17 cellular contexts compared by ENCODE assay signal in genomic region chr7:10121641-10122040, GRCh38.
DNase-seq lines count a peak whose midpoint lies in the region; ATAC-seq and TF ChIP-seq lines count a peak whose summit lies in the region.
"Had no signal": no experiment of that assay in that cellular context is flagged by ENCODE, and none has a peak within 500 bp of the region (broad histone marks: within the 10 kb centered on the region; RNA-seq: fewer than 3 reads in every experiment).

No MANE protein-coding gene starts in this region.

- ATAC-seq in left ventricle myocardium superior (peak; percentile 61), GM21526 (IDR thresholded peaks at IDR 0.05; ENCODE audit: low FRiP score, unreplicated experiment) (no peak)
- no peak for ATAC-seq in CD4-positive, alpha-beta T cell (ENCODE audit: poor library complexity)

- POLR2A ChIA-PET in CD4-positive, alpha-beta T cell (lab: Charles Lee): no interaction called here

- H2AFZ ChIP-seq in OCI-LY1 (ENCODE audit: low read length) (no peak overlapping the region), smooth muscle cell (ENCODE audit: low read depth) (peak overlapping the region; percentile 83)

- TF ChIP-seq CTCF in OCI-LY1 (IDR thresholded peaks at IDR 0.05; ENCODE audit: low read length) (no peak), smooth muscle cell (IDR thresholded peaks at IDR 0.05; ENCODE audit: borderline replicate concordance, insufficient read depth, poor library complexity, severe bottlenecking) (no peak)
- no peak for TF ChIP-seq CTCF in CD4-positive, alpha-beta T cell (IDR thresholded peaks at IDR 0.05)

- H3K36me3 ChIP-seq in OCI-LY1 (ENCODE audit: insufficient read depth, low read length) (no peaks in the 10 kb centered on the region), smooth muscle cell (ENCODE audit: low read depth) (no peaks in the 10 kb centered on the region)
- H3K36me3 ChIP-seq: neutrophil, spleen had no signal

- H3K9ac ChIP-seq in OCI-LY1 (ENCODE audit: low read length) (no peak overlapping the region; the same call in 1 of the 2 replicates), smooth muscle cell (ENCODE audit: low read depth) (no peak overlapping the region)

- H3K9me3 ChIP-seq in OCI-LY1 (ENCODE audit: low read length) (no peaks in the 10 kb centered on the region), smooth muscle cell (replicated peaks; ENCODE audit: low read depth) (no peaks in the 10 kb centered on the region)
- no peaks in the 10 kb centered on the region for H3K9me3 ChIP-seq in CD4-positive, alpha-beta T cell (ENCODE audit: control insufficient read depth, low read length)
- H3K9me3 ChIP-seq: neutrophil, spleen, testis had no signal

- H4K20me1 ChIP-seq in OCI-LY1 (ENCODE audit: insufficient read depth, low read length) (no peaks in the 10 kb centered on the region), smooth muscle cell (ENCODE audit: low read depth) (no peaks in the 10 kb centered on the region)

- no peaks in the 10 kb centered on the region for H3K4me1 Mint-ChIP-seq in CD4-positive, alpha-beta T cell (ENCODE audit: low read depth)

- peak overlapping the region; percentile 47 for H3K4me3 ChIP-seq in OCI-LY1 (ENCODE audit: low read depth, low read length, poor library complexity, severe bottlenecking)
- H3K4me3 ChIP-seq in smooth muscle cell: no peak overlapping the region
- H3K4me3 ChIP-seq: spleen, testis had no signal

- CTCF ChIA-PET in CD4-positive, alpha-beta T cell (lab: Charles Lee): no interaction called here

- H3K4me3 Mint-ChIP-seq in CD4-positive, alpha-beta T cell: no peak overlapping the region
- H3K4me3 Mint-ChIP-seq: T-helper 1 cell treated with Interleukin-12 subunit alpha and Interleukin-12 subunit beta and Interleukin-4 antibody, amounts not matched to agents 30 μg/mL and 1 μg/mL, for 36 hours had no signal

- H3K9me3 Mint-ChIP-seq in CD4-positive, alpha-beta T cell: peaks cover 6% of the 10 kb centered on the region

- H3K27ac Mint-ChIP-seq in CD4-positive, alpha-beta T cell: no peak overlapping the region
- H3K27ac Mint-ChIP-seq: activated T-helper 2 cell treated with anti-CD3 and anti-CD28 coated beads, Interferon-gamma antibody, Interleukin-2, Interleukin-4, amounts not matched to agents 10 μg/mL and 5 μg/mL and 100 μg/mL, durations not matched to agents 14 hours and 24 hours and 36 hours; T-helper 1 cell treated with Interleukin-12 subunit alpha and Interleukin-12 subunit beta and Interleukin-4 antibody, amounts not matched to agents 30 μg/mL and 1 μg/mL, for 36 hours had no signal

- WGBS in smooth muscle cell (ENCODE audit: low lambda C conversion rate): 82% methylated on average over 2 of the region's 2 CpGs

- H3K27me3 Mint-ChIP-seq in CD4-positive, alpha-beta T cell: no peaks in the 10 kb centered on the region

- peak overlapping the region; percentile 76 for H3K27ac ChIP-seq in OCI-LY1 (ENCODE audit: low read depth, low read length, poor library complexity, severe bottlenecking)
- H3K27ac ChIP-seq in smooth muscle cell (ENCODE audit: low read depth): no peak overlapping the region
- no peak overlapping the region for H3K27ac ChIP-seq in CD4-positive, alpha-beta T cell (ENCODE audit: low read depth, low read length)
- H3K27ac ChIP-seq: neutrophil, spleen, testis had no signal

- H3K4me2 ChIP-seq in OCI-LY1 (ENCODE audit: low read length) (peak overlapping the region; percentile 66), smooth muscle cell (no peak overlapping the region)

- no peaks in the 10 kb centered on the region for H3K9me2 ChIP-seq in OCI-LY1 (ENCODE audit: low read depth, low read length)

- DNase-seq in NCI-H146 treated with DMSO at 0.1 percent for 48 hours (lab: John Stamatoyannopoulos, UW; ENCODE audit: unreplicated experiment): peak; percentile 88
- DNase-seq in left ventricle myocardium superior: no peak
- no peak for DNase-seq in smooth muscle cell (lab: John Stamatoyannopoulos, UW; ENCODE audit: unreplicated experiment)
- DNase-seq in stimulated activated CD4-positive, alpha-beta T cell treated with anti-CD3 and anti-CD28 coated beads, Interleukin-4, amount 100 ng/mL, for 1 hour: no peak
- DNase-seq in CD4-positive, alpha-beta T cell: no peak
- DNase-seq: activated CD4-positive, alpha-beta T cell treated with anti-CD3 and anti-CD28 coated beads, Interleukin-2, amount 50 U/mL, for 1 hour; GF-D8; kidney glomerular epithelial cell; NCI-H1694; OCI-M1; spleen; testis had no signal

- H3K79me2 ChIP-seq in OCI-LY1 (ENCODE audit: insufficient read depth, low read length): no peaks in the 10 kb centered on the region
- H3K79me2 ChIP-seq in smooth muscle cell (ENCODE audit: low read depth): no peaks in the 10 kb centered on the region

- H3K4me1 ChIP-seq in OCI-LY1 (ENCODE audit: insufficient read depth, low read length, severe bottlenecking) (peaks cover 57% of the 10 kb centered on the region), smooth muscle cell (ENCODE audit: low read depth) (peaks cover 28% of the 10 kb centered on the region)
- H3K4me1 ChIP-seq: spleen, testis had no signal

- intact Hi-C loops in left ventricle myocardium superior (cut with micrococcal nuclease): no loop called here
- intact Hi-C loops in CD4-positive, alpha-beta T cell (cut with DNase I, micrococcal nuclease): no loop called here

- H3F3A ChIP-seq in OCI-LY1 (ENCODE audit: insufficient read depth, low read length) (no peaks in the 10 kb centered on the region), smooth muscle cell (ENCODE audit: low read depth) (peaks cover 15% of the 10 kb centered on the region)

- no peaks in the 10 kb centered on the region for H3K36me3 Mint-ChIP-seq in CD4-positive, alpha-beta T cell (ENCODE audit: low read depth)

- H3K27me3 ChIP-seq in OCI-LY1 (ENCODE audit: insufficient read depth, low read length) (no peaks in the 10 kb centered on the region), smooth muscle cell (ENCODE audit: low read depth) (no peaks in the 10 kb centered on the region)
- H3K27me3 ChIP-seq in CD4-positive, alpha-beta T cell (ENCODE audit: control insufficient read depth, insufficient read depth, low read length): no peaks in the 10 kb centered on the region
- H3K27me3 ChIP-seq: neutrophil, spleen, testis had no signal
